In the genomic region with DNA sequence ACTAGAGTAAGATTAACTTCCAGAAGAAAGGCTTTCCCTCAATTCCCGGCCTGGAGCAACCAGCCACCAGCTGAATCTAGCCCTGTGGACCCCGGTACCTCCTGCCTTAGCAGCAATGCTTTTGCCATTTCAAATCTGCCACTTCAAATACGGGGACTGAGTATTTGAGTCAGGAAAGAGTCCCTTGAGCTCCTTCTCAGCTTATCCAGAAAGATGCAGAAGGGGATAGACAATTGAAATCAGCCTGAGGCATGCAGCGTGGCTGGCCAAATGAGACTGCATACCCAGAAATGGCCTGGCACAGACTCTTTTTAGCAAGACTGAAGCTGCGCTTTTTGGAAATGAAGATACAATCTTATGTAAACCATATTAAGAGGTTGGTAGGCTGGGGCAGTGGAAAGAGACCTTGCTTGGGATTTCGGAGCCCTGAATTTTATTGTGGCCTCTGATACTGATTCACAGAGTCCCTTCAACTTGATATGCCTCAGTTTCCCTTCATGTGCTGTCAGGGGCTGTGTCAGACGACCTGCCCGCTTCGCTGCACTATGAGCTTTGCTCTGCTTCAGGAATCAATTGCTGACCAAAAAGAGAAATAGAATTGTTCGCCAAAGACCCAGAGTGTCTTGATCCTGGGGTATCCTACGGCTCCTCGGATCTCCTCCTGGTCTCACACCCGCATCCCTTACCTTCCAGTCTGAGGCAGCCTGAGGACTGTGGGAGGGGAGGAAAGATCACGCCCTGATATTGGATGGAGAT, we compare ENCODE assay signal across 12 cellular contexts. TPM values are rescaled to one million over a fixed set of nuclear protein-coding genes. Genes with fewer than 3 reads are reported as not detected.
DNase-seq lines count a peak whose midpoint lies in the region; ATAC-seq, FAIRE-seq and TF ChIP-seq lines count a peak whose summit lies in the region.
"Had no signal": no experiment of that assay in that cellular context is flagged by ENCODE, and none has a peak within 500 bp of the region (broad histone marks: within the 10 kb centered on the region; RNA-seq: fewer than 3 reads in every experiment).

No MANE protein-coding gene starts in this region.

- TF ChIP-seq POLR2A in A549 (IDR thresholded peaks at IDR 0.05; ENCODE audit: low read length): no peak
- TF ChIP-seq POLR2A in K562 (conservative IDR thresholded peaks at IDR 0.05): no peak
- TF ChIP-seq POLR2A in transverse colon (IDR thresholded peaks at IDR 0.05): no peak

- H3K23ac ChIP-seq in H9 (ENCODE audit: insufficient read length, low read depth, low read length) (no peak overlapping the region), mesendoderm (ENCODE audit: low read length) (no peak overlapping the region)

- H3T11ph ChIP-seq in H9 (ENCODE audit: low read length): no peak overlapping the region

- H2BK120ac ChIP-seq in H9 (ENCODE audit: low read depth, low read length, poor library complexity, severe bottlenecking) (no peak overlapping the region), mesendoderm (ENCODE audit: low read depth, low read length) (no peak overlapping the region)

- no peak overlapping the region for H3K14ac ChIP-seq in H9 (ENCODE audit: insufficient read depth, low read length)

- H2AFZ ChIP-seq in H9 (ENCODE audit: low read length) (no peak overlapping the region), K562 (ENCODE audit: low read depth, low read length) (no peak overlapping the region)

- no peak overlapping the region for H4K5ac ChIP-seq in H9 (ENCODE audit: insufficient read length, low read depth, low read length)
- no peak overlapping the region for H4K5ac ChIP-seq in mesendoderm (ENCODE audit: low read length)

- no peaks in the 10 kb centered on the region for H3K9me1 ChIP-seq in K562 (ENCODE audit: control insufficient read depth, insufficient read depth, low read length)

- DNase-seq in A549 (ENCODE audit: low read depth in 1 of 2, low spot score in 1 of 2) (no peak), H9 (no peak), K562 (ENCODE audit: extremely low read depth in 1 of 4, low spot score in 3 of 4) (no peak), mesendoderm (no peak), transverse colon (no peak), SW 1271 (lab: John Stamatoyannopoulos, UW) (no peak), HuH-7 (ENCODE audit: low spot score) (no peak)
- DNase-seq: activated CD4-positive, CD25-positive, alpha-beta regulatory T cell; C1 segment of cervical spinal cord; NCI-H226 had no signal

- FAIRE-seq in A549 (lab: Jason Lieb, UNC): no peak
- no peak for FAIRE-seq in K562 (lab: Jason Lieb, UNC)
- FAIRE-seq: endometrium had no signal

- H4K91ac ChIP-seq in H9 (ENCODE audit: insufficient read length, low read depth, low read length): no peak overlapping the region

- H2BK15ac ChIP-seq in H9 (ENCODE audit: low read depth, low read length) (no peak overlapping the region), mesendoderm (replicated peaks; ENCODE audit: low read depth) (no peak overlapping the region)

- CTCF ChIA-PET in A549 (lab: Yijun Ruan, JAX): interaction anchor here (0.6 to 8.6 kb wide), 10 partner anchors 10 to 180 kb away, joined by 3 to 146 read pairs (median 4); no protein-coding TSS in a partner anchor
- CTCF ChIA-PET in K562 (lab: Yijun Ruan, JAX; ENCODE audit: low intra/inter-chr PET ratio): no interaction called here

- H4K20me1 ChIP-seq in H9 (ENCODE audit: control insufficient read depth, insufficient read depth, insufficient read length): no peaks in the 10 kb centered on the region
- H4K20me1 ChIP-seq in K562 (replicated peaks; ENCODE audit: control insufficient read depth, insufficient read depth, low read length): no peaks in the 10 kb centered on the region

- no TSS peak for BruUV-seq in K562 (replicated peaks; lab: Mats Ljungman, UMichigan)

- H3K4me1 ChIP-seq in A549 (peaks cover 27% of the 10 kb centered on the region; the same call in 2 of the 3 replicates), H9 (ENCODE audit: insufficient read depth, low read length) (peaks cover 4% of the 10 kb centered on the region; the same call in 1 of the 2 replicates), K562 (replicated peaks in 1 of 2; ENCODE audit: control insufficient read depth in 2 of 2, insufficient read depth in 2 of 2, low read length in 2 of 2) (peaks cover 0 to 11% of the 10 kb centered on the region in 2 experiments; a peak in 2 of 5 replicates), mesendoderm (ENCODE audit: control insufficient read depth, low read depth, low read length) (peaks cover 7% of the 10 kb centered on the region), transverse colon (peaks cover 0 to 13% (median 10%) of the 10 kb centered on the region in 4 donors)

- H2BK5ac ChIP-seq in H9 (ENCODE audit: insufficient read length, low read length) (no peak overlapping the region), mesendoderm (ENCODE audit: low read length) (no peak overlapping the region)

- no peak overlapping the region for H2BK20ac ChIP-seq in H9 (ENCODE audit: low read depth, low read length, poor library complexity, severe bottlenecking)

- H3K27ac ChIP-seq in A549 (peak overlapping the region; percentile 84 to 93; a peak in 5 of 6 replicates), H9 (ENCODE audit: insufficient read length, low read depth, low read length) (no peak overlapping the region), K562 (ENCODE audit: extremely low read depth, low read depth, low read length) (no peak overlapping the region), mesendoderm (ENCODE audit: low read depth, low read length) (peak overlapping the region; percentile 93), transverse colon (no peak overlapping the region)

- WGBS in A549 (ENCODE audit: missing lambda C conversion rate): 94% methylated on average over 14 of the region's 14 CpGs
- no CpG with 5 or more reads among the region's 14 CpGs for WGBS in H9 (ENCODE audit: extremely low coverage, insufficient read length, low lambda C conversion rate)
- WGBS in K562 (ENCODE audit: insufficient coverage, low coverage, missing lambda C conversion rate): 18% methylated on average over 14 of the region's 14 CpGs
- no CpG with 5 or more reads among the region's 14 CpGs for WGBS in mesendoderm (ENCODE audit: extremely low coverage, insufficient coverage, low lambda C conversion rate)
- WGBS in transverse colon (ENCODE audit: low coverage in 1 of 2), 2 donors: 79 to 85% methylated on average over 4 to 14 of the region's 14 CpGs

- H3K9ac ChIP-seq in H9 (ENCODE audit: extremely low read depth, insufficient read length, low read length) (no peak overlapping the region), K562 (ENCODE audit: insufficient read depth in 1 of 2, low read depth in 2 of 2, low read length in 2 of 2) (no peak overlapping the region), mesendoderm (ENCODE audit: low read length) (peak overlapping the region; percentile 87)

- TF ChIP-seq CTCF in A549 (IDR thresholded peaks at IDR 0.05) (no peak), H9 (conservative IDR thresholded peaks at IDR 0.05) (no peak), K562 (IDR thresholded peaks at IDR 0.05 in 2 of 3, conservative IDR thresholded peaks at IDR 0.05 in 1 of 3; ENCODE audit: insufficient read depth in 2 of 3, low read depth in 1 of 3, low read length in 3 of 3) (no peak), transverse colon (IDR thresholded peaks at IDR 0.05) (no peak)

- in situ Hi-C loops in K562 (cut with MboI) (no loop called here), transverse colon (cut with MboI; ENCODE audit: low pct_ligation_motif_present in 1 of 4, low pct_unique_long_range_greater_than_20kb in 1 of 4, low sequenced_read_pairs in 3 of 4) (loop anchor here in 3 of 4 donors (5.0 to 10.0 kb wide), 2 partner anchors 81 to 83 kb away; no protein-coding TSS in a partner anchor)

- peak overlapping the region; percentile 84 for H3K4me2 ChIP-seq in A549
- peak overlapping the region; percentile 79 for H3K4me2 ChIP-seq in H9 (ENCODE audit: insufficient read depth, insufficient read length, low read length)
- H3K4me2 ChIP-seq in K562 (ENCODE audit: insufficient read depth, low read length): 0 out of 2 replicates have a peak overlapping the region, but pooled peaks have one; percentile 13
- peak overlapping the region; percentile 75 for H3K4me2 ChIP-seq in mesendoderm (ENCODE audit: low read length)

- peaks cover 12% of the 10 kb centered on the region for H3K23me2 ChIP-seq in H9 (ENCODE audit: insufficient read length, low read depth, low read length, poor library complexity, severe bottlenecking)

- no peak overlapping the region for H3K4ac ChIP-seq in H9 (ENCODE audit: low read depth, low read length)
- H3K4ac ChIP-seq in mesendoderm (ENCODE audit: low read depth, low read length): peak overlapping the region; percentile 82

- H3K79me1 ChIP-seq in H9 (ENCODE audit: insufficient read depth, low read depth, low read length, poor library complexity, severe bottlenecking): no peaks in the 10 kb centered on the region
- peaks cover 1% of the 10 kb centered on the region for H3K79me1 ChIP-seq in mesendoderm (ENCODE audit: low read length)

- H4K8ac ChIP-seq in H9 (replicated peaks; ENCODE audit: insufficient read length, low read depth, low read length): no peak overlapping the region
- peak overlapping the region; percentile 67 for H4K8ac ChIP-seq in mesendoderm (ENCODE audit: low read depth, low read length)

- peak overlapping the region in 1 of 3 experiments; percentile 51; a peak in 1 of 7 replicates for H3K27ac Mint-ChIP-seq in H9

- intact Hi-C loops in K562 (cut with micrococcal nuclease) (no loop called here), transverse colon (cut with DNase I; ENCODE audit: low total_unique reads) (no loop called here)

- peaks cover 23% of the 10 kb centered on the region for H3K27me3 Mint-ChIP-seq in H9 (ENCODE audit: low read depth)

- no peaks in the 10 kb centered on the region; the same call in 1 of the 2 replicates for H3K27me3 ChIP-seq in H9 (ENCODE audit: insufficient read depth, low read length)
- peaks cover 21 to 37% of the 10 kb centered on the region in 2 experiments for H3K27me3 ChIP-seq in K562 (ENCODE audit: control insufficient read depth in 2 of 2, insufficient read depth in 2 of 2, low read length in 2 of 2)
- H3K27me3 ChIP-seq in mesendoderm (ENCODE audit: insufficient read depth, low read length, poor library complexity): no peaks in the 10 kb centered on the region
- H3K27me3 ChIP-seq in transverse colon: peaks cover 49% of the 10 kb centered on the region

- H3K9me3 ChIP-seq in A549: peaks cover 10% of the 10 kb centered on the region
- H3K9me3 ChIP-seq in H9 (ENCODE audit: control insufficient read depth, low read depth, low read length): no peaks in the 10 kb centered on the region
- H3K9me3 ChIP-seq in K562 (replicated peaks; ENCODE audit: control insufficient read depth, insufficient read depth, low read depth, low read length): 0 out of 2 replicates have a peak, but pooled peaks cover 2% of the 10 kb centered on the region
- H3K9me3 ChIP-seq in transverse colon: no peaks in the 10 kb centered on the region

- TF ChIP-seq EP300 in A549 (IDR thresholded peaks at IDR 0.05): no peak
- no peak for TF ChIP-seq EP300 in K562 (IDR thresholded peaks at IDR 0.05; ENCODE audit: low read length)
- no peak for TF ChIP-seq EP300 in transverse colon (IDR thresholded peaks at IDR 0.05; ENCODE audit: low read depth)

- peak overlapping the region; percentile 71 to 83 for H3K4me3 Mint-ChIP-seq in H9

- no peak overlapping the region for H2BK12ac ChIP-seq in H9 (ENCODE audit: insufficient read length, low read depth, low read length)

- H3K79me2 ChIP-seq in H9 (ENCODE audit: insufficient read depth, low read length) (no peaks in the 10 kb centered on the region), K562 (ENCODE audit: control insufficient read depth, insufficient read depth, low read length) (no peaks in the 10 kb centered on the region), mesendoderm (ENCODE audit: control insufficient read depth, insufficient read depth, low read length) (no peaks in the 10 kb centered on the region)

- H3K4me3 ChIP-seq in A549: peak overlapping the region; percentile 65
- no peak overlapping the region for H3K4me3 ChIP-seq in K562
- peak overlapping the region; percentile 66 for H3K4me3 ChIP-seq in mesendoderm (ENCODE audit: low read length)
- no peak overlapping the region for H3K4me3 ChIP-seq in transverse colon

- H3K56ac ChIP-seq in H9 (ENCODE audit: insufficient read length, low read depth, low read length): no peak overlapping the region
- peak overlapping the region; percentile 95 for H3K56ac ChIP-seq in mesendoderm (ENCODE audit: low read length)

- no peak for TF ChIP-seq RAD21 in A549 (conservative IDR thresholded peaks at IDR 0.05 in 1 of 2, IDR thresholded peaks at IDR 0.05 in 1 of 2)
- no peak for TF ChIP-seq RAD21 in K562 (CRISPR knock-in tag; conservative IDR thresholded peaks at IDR 0.05 in 1 of 2, IDR thresholded peaks at IDR 0.05 in 1 of 2)

- peaks cover 15 to 22% of the 10 kb centered on the region in 2 experiments for H3K4me1 Mint-ChIP-seq in H9

- ATAC-seq in A549 (no peak; a peak in 1 of 6 replicates), K562 (no peak), GM18520 (IDR thresholded peaks at IDR 0.05; ENCODE audit: unreplicated experiment) (no peak)

- POLR2A ChIA-PET in A549 (lab: Yijun Ruan, JAX) (interaction anchor here (1.0 to 1.9 kb wide), 2 partner anchors 22 to 40 kb away, joined by 4 to 5 read pairs; a partner anchor contains a TSS), K562 (lab: Yijun Ruan, JAX) (interaction anchor here (0.7 to 0.9 kb wide), 4 partner anchors 8 to 79 kb away, joined by 3 to 5 read pairs (median 4); no protein-coding TSS in a partner anchor)

- no peaks in the 10 kb centered on the region for H3K36me3 ChIP-seq in K562 (ENCODE audit: control insufficient read depth, insufficient read depth, low read length)
- no peaks in the 10 kb centered on the region for H3K36me3 ChIP-seq in mesendoderm (ENCODE audit: control insufficient read depth, insufficient read depth, low read length)
- no peaks in the 10 kb centered on the region for H3K36me3 ChIP-seq in transverse colon

- peaks cover 6 to 8% of the 10 kb centered on the region in 2 experiments; a peak in 4 of 5 replicates for H3K9me3 Mint-ChIP-seq in H9

- H2AK5ac ChIP-seq in H9 (ENCODE audit: insufficient read length, low read length) (no peak overlapping the region), mesendoderm (ENCODE audit: low read length) (no peak overlapping the region)

- H3K18ac ChIP-seq in H9 (ENCODE audit: insufficient read length, low read depth, low read length): no peak overlapping the region
- peak overlapping the region; percentile 96 for H3K18ac ChIP-seq in mesendoderm (ENCODE audit: low read length)

- H3K36me3 Mint-ChIP-seq in H9 (ENCODE audit: insufficient read depth in 1 of 3, low read depth in 3 of 3): peaks cover 0 to 6% (median 5%) of the 10 kb centered on the region in 3 experiments; a peak in 5 of 7 replicates

RNA-seq across cellular contexts. Expression of a gene that starts 1.0 kb away (rescaled TPM):
- polyA plus RNA-seq in A549 (2011; rRNA removed) (16.8 and 21.1 TPM in 2 replicates), A549 (2017; fragmentation: RNase III; extraction: RNeasy Plus Mini Kit Qiagen cat#74134 plus additional on column Dnase treatment) (11.2 to 17.2 TPM (median 14.2 TPM) in 3 replicates), K562 (2011; rRNA removed) (not detected in 2 replicates), K562 (2014; fragmentation: Illumina TruSeq; extraction: Trizol) (not detected in 2 replicates), K562 (2014; fragmentation: Nextera tagmentation; extraction: Ambion mirVana) (not detected), K562 (2014; rRNA removed) (0.30 TPM in 1 of 2 replicates, not detected in the other)
- polyA plus RNA-seq in A549 (2012; cell fraction: cytosol; rRNA removed): 10.2 and 11.0 TPM in 2 replicates
- 11.2 and 12.3 TPM in 2 replicates for polyA plus RNA-seq in A549 (2012; cell fraction: nucleus; rRNA removed)
- 7.5 and 7.6 TPM in 2 replicates for polyA minus RNA-seq in A549 (2011; rRNA and poly(A)+ RNA removed)
- total RNA-seq in H9 (2021) (12.2 and 13.5 TPM in 2 replicates), K562 (2014; rRNA removed) (not detected in 2 replicates), K562 (2014; rRNA removed; fragmentation: Illumina TruSeq; extraction: Trizol) (not detected in 2 replicates), K562 (2015; rRNA removed; fragmentation: Illumina TruSeq; extraction: Trizol) (not detected in 2 replicates), K562 (2021) (not detected in 2 replicates), transverse colon (under 1 TPM in 2 of 4 donors, not detected in 2; 0.16 to 0.27 TPM)
- not detected in 2 replicates for total RNA-seq in K562 (2011; cell fraction: chromatin; rRNA removed; ENCODE audit: low replicate concordance)
- not detected in 2 replicates for total RNA-seq in K562 (2011; cell fraction: nucleolus; rRNA removed)
- total RNA-seq in K562 (2011; cell fraction: nucleoplasm; rRNA removed): not detected in 2 replicates
- 0.04 TPM in 1 of 2 replicates, not detected in the other for polyA plus RNA-seq in K562 (2011; cell fraction: cytosol; rRNA removed)
- polyA plus RNA-seq in K562 (2011; cell fraction: nucleus; rRNA removed): not detected in 2 replicates
- not detected in 2 replicates for polyA plus RNA-seq in K562 (2012)
- not detected in 2 replicates for polyA minus RNA-seq in K562 (2011; rRNA and poly(A)+ RNA removed)
- not detected in 2 replicates for polyA minus RNA-seq in K562 (2011; cell fraction: cytosol; rRNA and poly(A)+ RNA removed)
- not detected in 2 replicates for polyA minus RNA-seq in K562 (2011; cell fraction: nucleus; rRNA and poly(A)+ RNA removed)
- polyA plus RNA-seq in mesendoderm (2013, experiment 1 of 2): 17.0 TPM
- polyA plus RNA-seq in mesendoderm (2013, experiment 2 of 2): 17.9 TPM

RNA-seq across cellular contexts. Expression of a gene that starts 21.5 kb away (rescaled TPM):
- polyA plus RNA-seq in A549 (2011; rRNA removed) (24.6 and 28.5 TPM in 2 replicates), A549 (2017; fragmentation: RNase III; extraction: RNeasy Plus Mini Kit Qiagen cat#74134 plus additional on column Dnase treatment) (12.1 to 14.0 TPM (median 13.6 TPM) in 3 replicates), K562 (2011; rRNA removed) (7.0 and 9.5 TPM in 2 replicates), K562 (2014; fragmentation: Illumina TruSeq; extraction: Trizol) (6.8 and 8.0 TPM in 2 replicates), K562 (2014; fragmentation: Nextera tagmentation; extraction: Ambion mirVana) (1 to 10 TPM; 3.3 to 6.7 TPM), K562 (2014; rRNA removed) (6.2 and 7.3 TPM in 2 replicates)
- polyA plus RNA-seq in A549 (2012; cell fraction: cytosol; rRNA removed): 5.7 TPM in 2 replicates
- polyA plus RNA-seq in A549 (2012; cell fraction: nucleus; rRNA removed): 7.9 and 13.0 TPM in 2 replicates
- 15.8 and 20.1 TPM in 2 replicates for polyA minus RNA-seq in A549 (2011; rRNA and poly(A)+ RNA removed)
- total RNA-seq in H9 (2021) (16.2 and 16.7 TPM in 2 replicates), K562 (2014; rRNA removed) (5.5 and 6.4 TPM in 2 replicates), K562 (2014; rRNA removed; fragmentation: Illumina TruSeq; extraction: Trizol) (12.3 and 13.1 TPM in 2 replicates), K562 (2015; rRNA removed; fragmentation: Illumina TruSeq; extraction: Trizol) (8.6 and 10.5 TPM in 2 replicates), K562 (2021) (9.2 and 9.6 TPM in 2 replicates), transverse colon (1 to 10 TPM in 3 of 4 donors, under 1 TPM in 1; 0.37 to 4.8 (median 2.0) TPM)
- total RNA-seq in K562 (2011; cell fraction: chromatin; rRNA removed; ENCODE audit: low replicate concordance): 6.3 and 26.2 TPM in 2 replicates
- total RNA-seq in K562 (2011; cell fraction: nucleolus; rRNA removed): 2.8 and 4.2 TPM in 2 replicates
- 7.7 and 10.5 TPM in 2 replicates for total RNA-seq in K562 (2011; cell fraction: nucleoplasm; rRNA removed)
- 1.6 and 3.3 TPM in 2 replicates for polyA plus RNA-seq in K562 (2011; cell fraction: cytosol; rRNA removed)
- 9.1 and 10.2 TPM in 2 replicates for polyA plus RNA-seq in K562 (2011; cell fraction: nucleus; rRNA removed)
- polyA plus RNA-seq in K562 (2012): 3.3 and 4.2 TPM in 2 replicates
- 22.3 and 25.7 TPM in 2 replicates for polyA minus RNA-seq in K562 (2011; rRNA and poly(A)+ RNA removed)
- 4.6 and 9.5 TPM in 2 replicates for polyA minus RNA-seq in K562 (2011; cell fraction: cytosol; rRNA and poly(A)+ RNA removed)
- 7.5 and 10.8 TPM in 2 replicates for polyA minus RNA-seq in K562 (2011; cell fraction: nucleus; rRNA and poly(A)+ RNA removed)
- polyA plus RNA-seq in mesendoderm (2013, experiment 1 of 2): 7.8 TPM
- 7.5 TPM for polyA plus RNA-seq in mesendoderm (2013, experiment 2 of 2)

RNA-seq across cellular contexts. Expression of a gene that starts 40.0 kb away (rescaled TPM):
- polyA plus RNA-seq in A549 (2011; rRNA removed) (509 and 655 TPM in 2 replicates), A549 (2017; fragmentation: RNase III; extraction: RNeasy Plus Mini Kit Qiagen cat#74134 plus additional on column Dnase treatment) (225 to 284 TPM (median 275 TPM) in 3 replicates), K562 (2011; rRNA removed) (139 and 167 TPM in 2 replicates), K562 (2014; fragmentation: Illumina TruSeq; extraction: Trizol) (53.9 and 64.5 TPM in 2 replicates), K562 (2014; fragmentation: Nextera tagmentation; extraction: Ambion mirVana) (100 to 1,000 TPM; 141 to 157 TPM), K562 (2014; rRNA removed) (50.1 and 64.3 TPM in 2 replicates)
- 170 and 174 TPM in 2 replicates for polyA plus RNA-seq in A549 (2012; cell fraction: cytosol; rRNA removed)
- polyA plus RNA-seq in A549 (2012; cell fraction: nucleus; rRNA removed): 95.3 and 126 TPM in 2 replicates
- 110 and 132 TPM in 2 replicates for polyA minus RNA-seq in A549 (2011; rRNA and poly(A)+ RNA removed)
- total RNA-seq in H9 (2021) (131 and 136 TPM in 2 replicates), K562 (2014; rRNA removed) (13.4 and 18.7 TPM in 2 replicates), K562 (2014; rRNA removed; fragmentation: Illumina TruSeq; extraction: Trizol) (23.2 and 31.2 TPM in 2 replicates), K562 (2015; rRNA removed; fragmentation: Illumina TruSeq; extraction: Trizol) (31.0 and 31.3 TPM in 2 replicates), K562 (2021) (45.1 and 46.0 TPM in 2 replicates), transverse colon (100 to 1,000 TPM in 2 of 4 donors, 10 to 100 TPM in 2; 19.3 to 122 (median 75.3) TPM)
- 58.1 and 78.2 TPM in 2 replicates for total RNA-seq in K562 (2011; cell fraction: chromatin; rRNA removed; ENCODE audit: low replicate concordance)
- 57.9 and 60.0 TPM in 2 replicates for total RNA-seq in K562 (2011; cell fraction: nucleolus; rRNA removed)
- total RNA-seq in K562 (2011; cell fraction: nucleoplasm; rRNA removed): 87.9 and 89.5 TPM in 2 replicates
- polyA plus RNA-seq in K562 (2011; cell fraction: cytosol; rRNA removed): 50.0 and 148 TPM in 2 replicates
- 31.2 and 52.6 TPM in 2 replicates for polyA plus RNA-seq in K562 (2011; cell fraction: nucleus; rRNA removed)
- polyA plus RNA-seq in K562 (2012): 55.6 and 56.3 TPM in 2 replicates
- polyA minus RNA-seq in K562 (2011; rRNA and poly(A)+ RNA removed): 76.5 and 97.3 TPM in 2 replicates
- polyA minus RNA-seq in K562 (2011; cell fraction: cytosol; rRNA and poly(A)+ RNA removed): 21.9 and 33.3 TPM in 2 replicates
- polyA minus RNA-seq in K562 (2011; cell fraction: nucleus; rRNA and poly(A)+ RNA removed): 15.9 and 29.5 TPM in 2 replicates
- 350 TPM for polyA plus RNA-seq in mesendoderm (2013, experiment 1 of 2)
- 343 TPM for polyA plus RNA-seq in mesendoderm (2013, experiment 2 of 2)

Comparison
In these comparisons a context has a peak if more than half of its experiments do, and no peak if none do; other contexts are left out.
1. H3K27ac ChIP-seq: peak in A549 (2 of 2) and mesendoderm (single experiment); none in H9 (single experiment), K562 (single experiment) and transverse colon (0 of 4).
2. H3K4me2 ChIP-seq: peak in every context shown above with its lines; median percentile 84 in A549; 79 in H9; 75 in mesendoderm; 13 in K562.
3. H3K4me3 ChIP-seq: peak in A549 (single experiment) and mesendoderm (single experiment); none in K562 (single experiment) and transverse colon (0 of 4).
4. RNA of a gene that starts 1.0 kb away (total RNA-seq): 12.2 to 13.5 TPM in H9; 0.16 to 0.27 TPM in transverse colon and not detected in K562; every median in the first group is over 10 times any median in the second.